Comparison of ENCODE assay signal across 8 cellular contexts in the genomic region with DNA sequence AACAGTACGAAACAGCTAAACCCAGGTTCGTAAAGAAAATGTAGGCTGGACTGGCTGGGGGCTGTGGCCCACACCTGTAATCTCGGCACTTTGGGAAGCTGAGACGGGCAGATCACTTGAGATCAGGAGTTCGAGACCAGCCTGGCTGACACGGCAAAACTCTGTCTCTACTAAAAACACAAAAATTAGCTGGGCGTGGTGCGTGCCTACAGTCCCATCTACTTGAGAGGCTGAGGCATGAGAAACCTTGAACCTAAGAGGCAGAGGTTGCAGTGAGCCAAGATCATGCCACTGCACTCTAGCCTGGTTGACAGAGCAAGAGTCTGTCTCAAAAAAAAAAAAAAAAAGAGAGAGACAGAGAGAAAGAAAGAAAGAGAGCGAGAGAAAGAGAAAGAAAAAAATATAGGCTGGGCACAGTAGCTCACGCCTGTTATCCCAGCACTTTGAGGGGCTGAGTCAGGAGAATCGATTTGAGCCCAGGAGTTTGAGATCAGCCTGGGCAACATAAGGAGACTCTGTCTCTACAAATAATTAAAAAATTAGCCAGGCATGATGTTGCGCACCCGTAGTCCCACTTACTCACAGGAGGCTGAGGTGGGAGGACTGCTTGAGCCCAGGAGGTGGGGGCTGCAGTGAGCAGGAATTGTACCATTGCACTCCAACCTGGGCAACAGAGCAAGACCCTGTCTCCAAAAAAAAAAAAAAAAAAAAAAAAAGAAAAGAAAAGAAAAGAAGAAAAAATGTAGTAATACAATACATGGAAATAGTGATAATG. TPM values are rescaled to one million over a fixed set of nuclear protein-coding genes. Genes with fewer than 3 reads are reported as not detected.
DNase-seq lines count a peak whose midpoint lies in the region; ATAC-seq and TF ChIP-seq lines count a peak whose summit lies in the region.

No MANE protein-coding gene starts in this region.

- TF ChIP-seq POLR2A in upper lobe of left lung (IDR thresholded peaks at IDR 0.05): no peak

- no peaks in the 10 kb centered on the region for H3K27me3 ChIP-seq in upper lobe of left lung

- peaks cover 83 to 89% (median 86%) of the 10 kb centered on the region in 4 donors for H3K4me1 ChIP-seq in upper lobe of left lung

- H3K4me1 Mint-ChIP-seq in activated naive CD4-positive, alpha-beta T cell treated with anti-CD3 and anti-CD28 coated beads, Interleukin-2, amount 50 U/mL, for 24 hours: peaks cover 92% of the 10 kb centered on the region
- peaks cover 62 to 95% (median 93%) of the 10 kb centered on the region in 4 donors for H3K4me1 Mint-ChIP-seq in naive thymus-derived CD8-positive, alpha-beta T cell

- no peak for ATAC-seq in naive thymus-derived CD8-positive, alpha-beta T cell
- ATAC-seq in upper lobe of left lung (ENCODE audit: low FRiP score in 2 of 2): no peak
- ATAC-seq in GM18909 (IDR thresholded peaks at IDR 0.05; ENCODE audit: poor library complexity, unreplicated experiment): no peak

- H3K27me3 Mint-ChIP-seq in activated naive CD4-positive, alpha-beta T cell treated with anti-CD3 and anti-CD28 coated beads, Interleukin-2, amount 50 U/mL, for 24 hours: no peaks in the 10 kb centered on the region
- H3K27me3 Mint-ChIP-seq in naive thymus-derived CD8-positive, alpha-beta T cell: no peaks in the 10 kb centered on the region

- H3K4me3 ChIP-seq in upper lobe of left lung: no peak overlapping the region

- no peak for DNase-seq in activated naive CD4-positive, alpha-beta T cell (lab: John Stamatoyannopoulos, UW)
- peak in 1 of 10 donors; percentile 15 for DNase-seq in naive thymus-derived CD8-positive, alpha-beta T cell
- no peak for DNase-seq in upper lobe of left lung
- no peak for DNase-seq in AG20443 (ENCODE audit: low spot score)
- no peak for DNase-seq in superior temporal gyrus (ENCODE audit: extremely low spot score)

- H3K27ac ChIP-seq in cingulate gyrus (ENCODE audit: low read depth, low read length): peak overlapping the region; percentile 78
- peak overlapping the region; percentile 60 to 80 (median 72) for H3K27ac ChIP-seq in upper lobe of left lung

- H3K9me3 Mint-ChIP-seq in activated naive CD4-positive, alpha-beta T cell treated with anti-CD3 and anti-CD28 coated beads, Interleukin-2, amount 50 U/mL, for 24 hours: no peaks in the 10 kb centered on the region
- H3K9me3 Mint-ChIP-seq in naive thymus-derived CD8-positive, alpha-beta T cell: no peaks in the 10 kb centered on the region

- POLR2A ChIA-PET in naive thymus-derived CD8-positive, alpha-beta T cell (lab: Charles Lee): interaction anchor here (1.2 to 26.9 kb wide), 5 partner anchors 8 to 29 kb away, joined by 3 to 808 read pairs (median 5); a partner anchor contains a TSS

- H3K36me3 ChIP-seq in upper lobe of left lung: no peaks in the 10 kb centered on the region

- H3K27ac Mint-ChIP-seq in activated naive CD4-positive, alpha-beta T cell treated with anti-CD3 and anti-CD28 coated beads, Interleukin-2, amount 50 U/mL, for 24 hours: peak overlapping the region; percentile 98
- H3K27ac Mint-ChIP-seq in naive thymus-derived CD8-positive, alpha-beta T cell: peak overlapping the region; percentile 61 to 92 (median 88)

- peak overlapping the region; percentile 43 for H3K4me3 Mint-ChIP-seq in activated naive CD4-positive, alpha-beta T cell treated with anti-CD3 and anti-CD28 coated beads, Interleukin-2, amount 50 U/mL, for 24 hours
- H3K4me3 Mint-ChIP-seq in naive thymus-derived CD8-positive, alpha-beta T cell: peak overlapping the region in 7 of 10 donors; percentile 16 to 86 (median 75)

- no peaks in the 10 kb centered on the region for H3K9me3 ChIP-seq in upper lobe of left lung

- TF ChIP-seq CTCF in upper lobe of left lung (IDR thresholded peaks at IDR 0.05): no peak

- TF ChIP-seq EP300 in upper lobe of left lung (IDR thresholded peaks at IDR 0.05): no peak

- 79 to 82% methylated on average over 13 of the region's 13 CpGs for WGBS in upper lobe of left lung, 2 donors

- H3K36me3 Mint-ChIP-seq in activated naive CD4-positive, alpha-beta T cell treated with anti-CD3 and anti-CD28 coated beads, Interleukin-2, amount 50 U/mL, for 24 hours: peaks cover 9% of the 10 kb centered on the region
- peaks cover 0 to 46% (median 0%) of the 10 kb centered on the region in 3 donors for H3K36me3 Mint-ChIP-seq in naive thymus-derived CD8-positive, alpha-beta T cell

RNA-seq across cellular contexts. Expression of a gene that starts 35.7 kb away (rescaled TPM):
- 100 to 1,000 TPM; 268 to 289 TPM for total RNA-seq in naive thymus-derived CD8-positive, alpha-beta T cell
- 100 to 1,000 TPM; 475 to 592 (median 562) TPM for polyA plus RNA-seq in naive thymus-derived CD8-positive, alpha-beta T cell
- total RNA-seq in upper lobe of left lung: 100 to 1,000 TPM in 5 of 6 donors, 10 to 100 TPM in 1; 96.4 to 303 (median 144) TPM
